Comparison of ENCODE assay signal across 25 cellular contexts in genomic region chr10:6915307-6915706, GRCh38.
"Had no signal": no experiment of that assay in that cellular context is flagged by ENCODE, and none has a peak within 500 bp of the region (broad histone marks: within the 10 kb centered on the region; RNA-seq: fewer than 3 reads in every experiment).

No MANE protein-coding gene starts in this region.

- ATAC-seq: stimulated activated effector memory CD8-positive, alpha-beta T cell treated with anti-CD3 and anti-CD28 coated beads, Interleukin-12 subunit alpha, Interleukin-12 subunit beta, amount 100 ng/mL, for 72 hours; stimulated activated memory B cell treated with anti-CD40 and anti-IgM and Interleukin-4, amounts not matched to agents 10 μg/mL and 1 μg/mL and 100 μg/mL, for 72 hours; stimulated activated naive B cell treated with anti-CD40 and anti-IgM and Interleukin-4, amounts not matched to agents 10 μg/mL and 1 μg/mL and 100 μg/mL, for 72 hours; stimulated activated naive CD8-positive, alpha-beta T cell treated with anti-CD3 and anti-CD28 coated beads, Interleukin-15, amount 100 ng/mL, for 72 hours; stimulated activated naive CD8-positive, alpha-beta T cell treated with anti-CD3 and anti-CD28 coated beads, Interleukin-15, Interleukin-2, amounts not matched to agents 100 U/mL and 50 U/mL, for 24 hours; upper lobe of right lung had no signal

- H3K9me3 ChIP-seq: stomach, suprapubic skin, testis, thoracic aorta, thyroid gland, tibial artery, tibial nerve, transverse colon, upper lobe of left lung, upper lobe of right lung, uterus, vagina had no signal

- H3K4me3 ChIP-seq: stomach, suprapubic skin, testis, thoracic aorta, thyroid gland, tibial artery, tibial nerve, transverse colon, upper lobe of left lung, upper lobe of right lung, uterus, vagina had no signal

- H3K36me3 ChIP-seq: stomach, suprapubic skin, thoracic aorta, thyroid gland, tibial artery, tibial nerve, transverse colon, upper lobe of left lung, upper lobe of right lung, uterus, vagina had no signal

- DNase-seq: stimulated activated CD4-positive, alpha-beta T cell treated with anti-CD3 and anti-CD28 coated beads, Interleukin-2, amount 100 ng/mL, for 48 hours; stimulated activated CD4-positive, alpha-beta T cell treated with anti-CD3 and anti-CD28 coated beads, Interleukin-4, amount 100 ng/mL, for 1 hour; stimulated activated CD4-positive, alpha-beta T cell treated with anti-CD3 and anti-CD28 coated beads, Interleukin-4, amount 100 ng/mL, for 24 hours; stimulated activated CD4-positive, alpha-beta T cell treated with anti-CD3 and anti-CD28 coated beads, Interleukin-4, amount 100 ng/mL, for 4 hours; stimulated activated CD8-positive, alpha-beta memory T cell treated with anti-CD3 and anti-CD28 coated beads, Interleukin-4, amount 100 ng/mL, for 48 hours; stimulated activated naive B cell treated with anti-CD40 and anti-IgM and Interleukin-4, amounts not matched to agents 10 μg/mL and 1 μg/mL and 100 μg/mL, for 72 hours; stimulated activated naive CD4-positive, alpha-beta T cell; stimulated activated naive CD8-positive, alpha-beta T cell treated with anti-CD3 and anti-CD28 coated beads, Interleukin-15, amount 100 ng/mL, for 72 hours; stimulated activated naive CD8-positive, alpha-beta T cell treated with anti-CD3 and anti-CD28 coated beads, Interleukin-15, Interleukin-2, amounts not matched to agents 100 U/mL and 50 U/mL, for 24 hours; stomach; substantia nigra; testis; thyroid gland; tibial artery; transverse colon; trophoblast cell; upper lobe of left lung; upper lobe of right lung; uterus had no signal

- H3K27ac ChIP-seq: stomach, suprapubic skin, testis, thoracic aorta, thyroid gland, tibial artery, tibial nerve, transverse colon, upper lobe of left lung, upper lobe of right lung, uterus, vagina had no signal

- H3K4me1 ChIP-seq: testis, thyroid gland, uterus had no signal

- H3K27me3 ChIP-seq: stomach, testis, thyroid gland, tibial nerve, transverse colon, upper lobe of left lung, upper lobe of right lung, uterus, vagina had no signal
